2 cellular contexts compared by ENCODE assay signal in the genomic region with DNA sequence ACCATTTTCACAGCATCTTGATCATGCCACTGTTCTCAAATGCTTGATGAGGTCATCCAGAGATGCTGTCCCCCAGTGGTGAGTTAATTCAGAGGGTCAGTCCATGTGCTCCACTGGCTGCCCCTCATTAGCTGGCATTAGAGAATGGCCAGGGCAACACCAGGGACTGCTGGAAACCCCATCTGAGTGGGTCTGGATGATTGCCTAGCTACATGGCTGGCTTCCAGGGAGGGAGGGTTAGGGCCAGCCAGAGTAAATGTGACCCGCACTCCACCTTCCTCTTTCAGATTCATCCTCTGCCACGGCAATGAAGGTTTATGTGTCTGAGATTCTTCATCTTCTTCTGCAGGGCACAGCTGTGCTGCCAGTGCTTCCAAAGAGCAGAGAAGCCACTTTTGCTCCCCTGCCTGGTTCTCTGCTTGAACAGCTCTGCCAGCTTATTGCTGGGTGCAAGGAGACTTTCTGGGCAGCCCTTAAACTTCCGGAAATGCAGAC.
TF ChIP-seq lines count a peak whose summit lies in the region.

No MANE protein-coding gene starts in this region.

TF ChIP-seq in SK-N-SH, 30 proteins besides CTCF, POLR2A, EP300 and RAD21 (continued from another document):
- TF ChIP-seq TEAD4 (IDR thresholded peaks at IDR 0.05; ENCODE audit: borderline replicate concordance, insufficient read depth) (no peak), RXRA (IDR thresholded peaks at IDR 0.05; ENCODE audit: borderline replicate concordance, low read depth) (no peak), ELF1 (IDR thresholded peaks at IDR 0.05) (no peak)
- TF ChIP-seq, protein P1, sequence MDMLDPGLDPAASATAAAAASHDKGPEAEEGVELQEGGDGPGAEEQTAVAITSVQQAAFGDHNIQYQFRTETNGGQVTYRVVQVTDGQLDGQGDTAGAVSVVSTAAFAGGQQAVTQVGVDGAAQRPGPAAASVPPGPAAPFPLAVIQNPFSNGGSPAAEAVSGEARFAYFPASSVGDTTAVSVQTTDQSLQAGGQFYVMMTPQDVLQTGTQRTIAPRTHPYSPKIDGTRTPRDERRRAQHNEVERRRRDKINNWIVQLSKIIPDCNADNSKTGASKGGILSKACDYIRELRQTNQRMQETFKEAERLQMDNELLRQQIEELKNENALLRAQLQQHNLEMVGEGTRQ (IDR thresholded peaks at IDR 0.05; ENCODE audit: borderline replicate concordance, low read depth, low read length) = no peak

TF ChIP-seq in SK-N-SH treated with all-trans-retinoic acid at 6 μM for 48 hours, 23 proteins besides CTCF, POLR2A, EP300 and RAD21 (continued from another document):
- TF ChIP-seq, protein P2, sequence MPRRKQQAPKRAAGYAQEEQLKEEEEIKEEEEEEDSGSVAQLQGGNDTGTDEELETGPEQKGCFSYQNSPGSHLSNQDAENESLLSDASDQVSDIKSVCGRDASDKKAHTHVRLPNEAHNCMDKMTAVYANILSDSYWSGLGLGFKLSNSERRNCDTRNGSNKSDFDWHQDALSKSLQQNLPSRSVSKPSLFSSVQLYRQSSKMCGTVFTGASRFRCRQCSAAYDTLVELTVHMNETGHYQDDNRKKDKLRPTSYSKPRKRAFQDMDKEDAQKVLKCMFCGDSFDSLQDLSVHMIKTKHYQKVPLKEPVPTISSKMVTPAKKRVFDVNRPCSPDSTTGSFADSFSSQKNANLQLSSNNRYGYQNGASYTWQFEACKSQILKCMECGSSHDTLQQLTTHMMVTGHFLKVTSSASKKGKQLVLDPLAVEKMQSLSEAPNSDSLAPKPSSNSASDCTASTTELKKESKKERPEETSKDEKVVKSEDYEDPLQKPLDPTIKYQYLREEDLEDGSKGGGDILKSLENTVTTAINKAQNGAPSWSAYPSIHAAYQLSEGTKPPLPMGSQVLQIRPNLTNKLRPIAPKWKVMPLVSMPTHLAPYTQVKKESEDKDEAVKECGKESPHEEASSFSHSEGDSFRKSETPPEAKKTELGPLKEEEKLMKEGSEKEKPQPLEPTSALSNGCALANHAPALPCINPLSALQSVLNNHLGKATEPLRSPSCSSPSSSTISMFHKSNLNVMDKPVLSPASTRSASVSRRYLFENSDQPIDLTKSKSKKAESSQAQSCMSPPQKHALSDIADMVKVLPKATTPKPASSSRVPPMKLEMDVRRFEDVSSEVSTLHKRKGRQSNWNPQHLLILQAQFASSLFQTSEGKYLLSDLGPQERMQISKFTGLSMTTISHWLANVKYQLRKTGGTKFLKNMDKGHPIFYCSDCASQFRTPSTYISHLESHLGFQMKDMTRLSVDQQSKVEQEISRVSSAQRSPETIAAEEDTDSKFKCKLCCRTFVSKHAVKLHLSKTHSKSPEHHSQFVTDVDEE (CRISPR knock-in tag; IDR thresholded peaks at IDR 0.05) = no peak
- TF ChIP-seq PATZ1 (CRISPR knock-in tag; IDR thresholded peaks at IDR 0.05; ENCODE audit: borderline replicate concordance) = no peak
- TF ChIP-seq ZNF565 (CRISPR knock-in tag; conservative IDR thresholded peaks at IDR 0.05; ENCODE audit: low read depth) = no peak
- TF ChIP-seq ZNF8 (CRISPR knock-in tag; IDR thresholded peaks at IDR 0.05) = no peak
- TF ChIP-seq ZFP30 (CRISPR knock-in tag; IDR thresholded peaks at IDR 0.05) = no peak
- TF ChIP-seq ZFP3 (CRISPR knock-in tag; IDR thresholded peaks at IDR 0.05) = no peak
- TF ChIP-seq CSDC2 (CRISPR knock-in tag; IDR thresholded peaks at IDR 0.05) = no peak
- no peak for TF ChIP-seq SNAI2 (CRISPR knock-in tag; IDR thresholded peaks at IDR 0.05)
- TF ChIP-seq PPARA (CRISPR knock-in tag; IDR thresholded peaks at IDR 0.05; ENCODE audit: borderline replicate concordance) = no peak
- TF ChIP-seq ESRRG (CRISPR knock-in tag; IDR thresholded peaks at IDR 0.05) = no peak
- TF ChIP-seq ISL1 (CRISPR knock-in tag; IDR thresholded peaks at IDR 0.05) = no peak
- no peak for TF ChIP-seq ZNF70 (CRISPR knock-in tag; IDR thresholded peaks at IDR 0.05)
- no peak for TF ChIP-seq ZC3H10 (CRISPR knock-in tag; IDR thresholded peaks at IDR 0.05)
- no peak for TF ChIP-seq GLIS3 (CRISPR knock-in tag; IDR thresholded peaks at IDR 0.05)
- TF ChIP-seq ARNTL (CRISPR knock-in tag; IDR thresholded peaks at IDR 0.05; ENCODE audit: borderline replicate concordance, low read depth) = no peak
- no peak for TF ChIP-seq TCF4 (CRISPR knock-in tag; IDR thresholded peaks at IDR 0.05; ENCODE audit: borderline replicate concordance)
- no peak for TF ChIP-seq POU6F1 (CRISPR knock-in tag; IDR thresholded peaks at IDR 0.05; ENCODE audit: borderline replicate concordance, low read depth)
TF ChIP-seq in SK-N-SH treated with all-trans-retinoic acid at 6 μM for 48 hours: peak in this region for 0.
